ENCODE assay signal across 10 cellular contexts in the genomic region with DNA sequence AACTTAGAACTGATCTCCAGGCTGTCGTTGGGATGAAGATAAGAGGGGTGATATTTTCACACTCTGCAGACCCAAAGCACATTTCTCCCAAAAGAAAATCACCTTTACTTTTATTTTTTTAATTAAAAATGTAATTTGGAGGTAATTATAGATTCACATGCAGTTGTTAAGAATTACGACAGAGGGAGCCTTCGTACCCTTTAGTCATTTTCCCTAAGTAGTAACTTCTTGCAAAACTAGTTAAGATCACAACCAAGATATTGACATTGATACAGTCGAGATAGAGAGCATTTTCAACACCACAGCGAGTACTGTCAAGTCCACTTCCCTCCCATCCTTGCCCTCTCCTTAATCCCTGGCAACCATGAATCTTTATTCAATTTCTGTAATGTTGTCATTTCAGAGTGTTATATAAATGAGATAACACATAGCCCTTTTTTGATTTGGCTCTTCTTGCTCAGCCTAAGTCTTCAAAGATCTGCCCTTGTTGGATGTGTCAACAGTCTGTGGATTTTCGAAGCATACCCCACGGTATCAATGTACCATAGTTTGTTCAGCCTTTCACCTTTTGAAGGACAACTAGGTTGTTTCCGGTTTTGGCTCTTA. TPM values are rescaled to one million over a fixed set of nuclear protein-coding genes. Genes with fewer than 3 reads are reported as not detected.
A peak's percentile ranks its signal among the peaks of the same experiment; 100 is the strongest.
DNase-seq lines count a peak whose midpoint lies in the region; ATAC-seq and TF ChIP-seq lines count a peak whose summit lies in the region.
"Had no signal": no experiment of that assay in that cellular context is flagged by ENCODE, and none has a peak within 500 bp of the region (broad histone marks: within the 10 kb centered on the region; RNA-seq: fewer than 3 reads in every experiment).

No MANE protein-coding gene starts in this region.

- H2AK5ac ChIP-seq in H9 (ENCODE audit: insufficient read length, low read length), result no peak overlapping the region

- no peak overlapping the region for H4K8ac ChIP-seq in H9 (replicated peaks; ENCODE audit: insufficient read length, low read depth, low read length)

- no peak overlapping the region for H3K18ac ChIP-seq in H9 (ENCODE audit: insufficient read length, low read depth, low read length)

- H3K4me3 Mint-ChIP-seq in H9 (no peak overlapping the region), glutamatergic neuron (ENCODE audit: unreplicated experiment) (no peak overlapping the region)
- H3K4me3 Mint-ChIP-seq: memory B cell had no signal

- H3K27me3 ChIP-seq in H9 (ENCODE audit: insufficient read depth, low read length), result no peaks in the 10 kb centered on the region

- H3K9me3 ChIP-seq in H9 (ENCODE audit: control insufficient read depth, low read depth, low read length), result no peaks in the 10 kb centered on the region

- H3K27ac Mint-ChIP-seq in H9 (no peak overlapping the region), glutamatergic neuron (ENCODE audit: unreplicated experiment) (peak overlapping the region; percentile 25)
- H3K27ac Mint-ChIP-seq: memory B cell had no signal

- no peak overlapping the region for H3K23ac ChIP-seq in H9 (ENCODE audit: insufficient read length, low read depth, low read length)

- ATAC-seq in GM21390 (IDR thresholded peaks at IDR 0.05; ENCODE audit: unreplicated experiment) (no peak), HG02588 (IDR thresholded peaks at IDR 0.05; ENCODE audit: unreplicated experiment) (no peak), GM18868 (IDR thresholded peaks at IDR 0.05; ENCODE audit: unreplicated experiment) (no peak), GM18520 (IDR thresholded peaks at IDR 0.05; ENCODE audit: unreplicated experiment) (no peak)

- no peak overlapping the region for H3K4ac ChIP-seq in H9 (ENCODE audit: low read depth, low read length)

- H3K4me1 Mint-ChIP-seq in H9 (0 out of 4 replicates have a peak, but pooled peaks cover 0 to 2% of the 10 kb centered on the region in 2 experiments), glutamatergic neuron (ENCODE audit: low read depth, unreplicated experiment) (peaks cover 11% of the 10 kb centered on the region)

- H3K27me3 Mint-ChIP-seq in H9 (ENCODE audit: low read depth) (peaks cover 60% of the 10 kb centered on the region), glutamatergic neuron (ENCODE audit: unreplicated experiment) (peaks cover 14% of the 10 kb centered on the region)

- H3K79me1 ChIP-seq in H9 (ENCODE audit: insufficient read depth, low read depth, low read length, poor library complexity, severe bottlenecking), result no peaks in the 10 kb centered on the region

- H4K91ac ChIP-seq in H9 (ENCODE audit: insufficient read length, low read depth, low read length), result no peak overlapping the region

- no peak overlapping the region for H2BK15ac ChIP-seq in H9 (ENCODE audit: low read depth, low read length)

- H3K56ac ChIP-seq in H9 (ENCODE audit: insufficient read length, low read depth, low read length), result no peak overlapping the region

- H3K9ac ChIP-seq in H9 (ENCODE audit: extremely low read depth, insufficient read length, low read length), result no peak overlapping the region

- no peak overlapping the region for H2AFZ ChIP-seq in H9 (ENCODE audit: low read length)

- H3K27ac ChIP-seq in H9 (ENCODE audit: insufficient read length, low read depth, low read length), result no peak overlapping the region

- no CpG with 5 or more reads among the region's 8 CpGs for WGBS in H9 (ENCODE audit: extremely low coverage, insufficient read length, low lambda C conversion rate)

- H3K9me3 Mint-ChIP-seq in H9, result no peaks in the 10 kb centered on the region; a peak in 1 of 5 replicates
- peaks cover 9% of the 10 kb centered on the region for H3K9me3 Mint-ChIP-seq in glutamatergic neuron (ENCODE audit: unreplicated experiment)
- H3K9me3 Mint-ChIP-seq: memory B cell had no signal

- H2BK20ac ChIP-seq in H9 (ENCODE audit: low read depth, low read length, poor library complexity, severe bottlenecking), result no peak overlapping the region

- H4K5ac ChIP-seq in H9 (ENCODE audit: insufficient read length, low read depth, low read length), result no peak overlapping the region

- DNase-seq in AG08395 (ENCODE audit: low spot score) (peak; percentile 50), H9 (no peak), SKM-1 (lab: John Stamatoyannopoulos, UW; ENCODE audit: unreplicated experiment) (peak; percentile 9), glutamatergic neuron (no peak)
- DNase-seq: NCI-H82 had no signal

- no peaks in the 10 kb centered on the region for H4K20me1 ChIP-seq in H9 (ENCODE audit: control insufficient read depth, insufficient read depth, insufficient read length)

- H2BK12ac ChIP-seq in H9 (ENCODE audit: insufficient read length, low read depth, low read length), result no peak overlapping the region

- TF ChIP-seq CTCF in H9 (conservative IDR thresholded peaks at IDR 0.05) (peak; percentile 55), glutamatergic neuron (IDR thresholded peaks at IDR 0.05; ENCODE audit: partially characterized antibody, unreplicated experiment) (peak; percentile 37)

- no peak overlapping the region for H3K4me2 ChIP-seq in H9 (ENCODE audit: insufficient read depth, insufficient read length, low read length)

- no peaks in the 10 kb centered on the region for H3K4me1 ChIP-seq in H9 (ENCODE audit: insufficient read depth, low read length)

- no peak overlapping the region for H3K14ac ChIP-seq in H9 (ENCODE audit: insufficient read depth, low read length)

- no peaks in the 10 kb centered on the region for H3K79me2 ChIP-seq in H9 (ENCODE audit: insufficient read depth, low read length)

- H3T11ph ChIP-seq in H9 (ENCODE audit: low read length), result no peak overlapping the region

- H3K36me3 Mint-ChIP-seq in H9 (ENCODE audit: insufficient read depth in 1 of 3, low read depth in 3 of 3) (no peaks in the 10 kb centered on the region), glutamatergic neuron (ENCODE audit: unreplicated experiment) (no peaks in the 10 kb centered on the region)

- H2BK5ac ChIP-seq in H9 (ENCODE audit: insufficient read length, low read length), result no peak overlapping the region

- no peak overlapping the region for H2BK120ac ChIP-seq in H9 (ENCODE audit: low read depth, low read length, poor library complexity, severe bottlenecking)

- H3K23me2 ChIP-seq in H9 (ENCODE audit: insufficient read length, low read depth, low read length, poor library complexity, severe bottlenecking), result no peaks in the 10 kb centered on the region

RNA-seq across cellular contexts. Expression of gene DNAH10, which starts 39.6 kb away (rescaled TPM):
- total RNA-seq in H9 (2021), result 0.17 and 0.22 TPM in 2 replicates
- total RNA-seq in glutamatergic neuron (ENCODE audit: unreplicated experiment), result 0.66 TPM

Comparison
In these comparisons a context has a peak if more than half of its experiments do, and no peak if none do; other contexts are left out.
1. DNase-seq: peak in AG08395 (single experiment) and SKM-1 (single experiment); none in H9 (single experiment) and glutamatergic neuron (single experiment).